In the genomic region with DNA sequence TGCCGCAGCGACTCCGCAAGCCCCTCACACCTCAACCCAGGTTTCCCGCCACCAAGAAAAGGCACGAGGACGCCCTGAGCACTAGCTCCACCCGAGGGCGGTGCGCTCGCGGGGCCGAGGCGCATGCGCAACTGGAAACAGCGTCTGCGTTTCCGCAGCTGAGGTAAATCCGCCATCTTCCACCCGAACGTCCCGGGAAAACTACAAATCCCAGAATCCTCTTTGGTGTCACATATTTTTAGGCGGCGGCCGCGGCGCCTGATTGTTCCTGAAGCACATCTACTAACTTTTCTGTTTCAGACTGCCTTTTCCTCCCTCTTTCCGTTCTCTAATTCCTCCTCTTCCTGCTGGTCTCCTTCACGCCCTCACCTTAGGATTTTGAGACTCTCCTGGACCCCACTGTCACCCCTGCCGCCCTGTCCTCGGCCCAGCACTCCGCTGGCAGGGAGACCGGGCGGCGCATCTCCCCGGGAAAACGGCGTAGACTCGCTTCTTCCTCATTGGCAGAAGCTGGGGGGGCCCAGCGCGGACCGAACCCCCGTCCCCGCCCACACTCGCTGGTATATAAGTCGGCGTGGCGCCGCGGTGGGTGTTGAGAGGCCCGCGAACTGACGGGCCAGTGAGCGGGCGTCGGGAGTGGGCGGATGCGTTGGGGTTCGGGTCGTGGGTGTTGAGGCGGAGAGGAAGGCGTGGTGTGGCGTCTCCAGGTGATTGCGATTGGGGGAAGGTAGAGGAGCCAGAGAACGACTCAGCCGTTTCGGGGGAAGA, we compare ENCODE assay signal across 8 cellular contexts. TPM values are rescaled to one million over a fixed set of nuclear protein-coding genes. Genes with fewer than 3 reads are reported as not detected.
DNase-seq lines count a peak whose midpoint lies in the region; ATAC-seq and TF ChIP-seq lines count a peak whose summit lies in the region.

TSS of gene ZCWPW1 (minus strand) at position 505 of the 768 bp plus-strand sequence. CDS start 8,054 bp downstream, outside the sequence.

- H3K36me3 ChIP-seq in PC-9 (ENCODE audit: low read depth) (0 out of 2 replicates have a peak, but pooled peaks cover 13% of the 10 kb centered on the region), esophagus (ENCODE audit: control insufficient read depth in 2 of 2, insufficient read depth in 2 of 2, low read length in 1 of 2) (peaks cover 0 to 7% of the 10 kb centered on the region in 2 donors), mucosa of rectum (ENCODE audit: control insufficient read depth in 2 of 2, insufficient read depth in 2 of 2, low read length in 2 of 2) (peaks cover 14 to 23% of the 10 kb centered on the region in 2 donors)

- no peaks in the 10 kb centered on the region; the same call in 1 of the 2 replicates for H4K20me1 ChIP-seq in PC-9 (ENCODE audit: insufficient read depth)

- peak within 1 kb of the TSS; percentile 80 for H3K4me2 ChIP-seq in PC-9

- intact Hi-C loops in PC-9 (cut with micrococcal nuclease; ENCODE audit: unreplicated experiment) = loop anchor here (1.0 to 2.0 kb wide), 2 partner anchors 182 to 438 kb away; partner anchors contain the start of gene TRIP6

- H3K27me3 ChIP-seq in PC-9 (ENCODE audit: insufficient read depth, low read depth) (no peaks in the 10 kb centered on the region), esophagus (ENCODE audit: control insufficient read depth in 1 of 2, insufficient read depth in 2 of 2, low read length in 2 of 2) (no peaks in the 10 kb centered on the region), mucosa of rectum (ENCODE audit: control insufficient read depth in 2 of 2, insufficient read depth in 2 of 2, low read length in 2 of 2) (no peaks in the 10 kb centered on the region)

- H3K9ac ChIP-seq in mucosa of rectum (ENCODE audit: low read depth in 1 of 2, low read length in 2 of 2) = peak within 1 kb of the TSS; percentile 95 to 100

- TF ChIP-seq CTCF in PC-9 (conservative IDR thresholded peaks at IDR 0.05) = no peak; the same call in 1 of the 2 replicates

- H3K79me2 ChIP-seq in PC-9 (ENCODE audit: low read depth) = peaks cover 37% of the 10 kb centered on the region

- CTCF ChIA-PET in PC-9 (lab: Charles Lee) = interaction anchor here (0.7 to 0.8 kb wide), 2 partner anchors 36 to 184 kb away, joined by 3 to 5 read pairs; partner anchors contain the start of gene MOSPD3

- H3K4me1 Mint-ChIP-seq in activated T-cell treated with anti-CD3 and anti-CD28 coated beads, Interleukin-2, amount 50 U/mL, for 4 hours (ENCODE audit: low read depth) = peaks cover 29% of the 10 kb centered on the region

- no peaks in the 10 kb centered on the region for H3K9me3 Mint-ChIP-seq in activated T-cell treated with anti-CD3 and anti-CD28 coated beads, Interleukin-2, amount 50 U/mL, for 4 hours

- peak within 1 kb of the TSS; percentile 79 for H2AFZ ChIP-seq in PC-9

- H3F3A ChIP-seq in PC-9 (ENCODE audit: insufficient read depth, low read depth) = peaks cover 32% of the 10 kb centered on the region; the same call in 1 of the 2 replicates

- DNase-seq in DMS114 treated with DMSO at 0.1 percent for 48 hours (lab: John Stamatoyannopoulos, UW; ENCODE audit: unreplicated experiment) = peak; percentile 95
- peak; percentile 96 for DNase-seq in Jurkat, Clone E6-1 (ENCODE audit: low read depth, low spot score)
- peak; percentile 88 to 98 for DNase-seq in PC-9
- peak; percentile 98 for DNase-seq in activated T-cell treated with anti-CD3 and anti-CD28 coated beads, Interleukin-2, amount 50 U/mL, for 4 hours
- peak; percentile 93 to 94 for DNase-seq in stimulated activated CD8-positive, alpha-beta memory T cell treated with anti-CD3 and anti-CD28 coated beads, Interleukin-4, amount 100 ng/mL, for 4 hours (ENCODE audit: low read depth in 2 of 2, low spot score in 1 of 2)

- H3K9me2 ChIP-seq in PC-9 (ENCODE audit: insufficient read depth) = no peaks in the 10 kb centered on the region

- 1% methylated on average over 64 to 66 of the region's 66 CpGs for WGBS in esophagus, 2 donors

- BruUV-seq in PC-9 (replicated peaks; lab: Mats Ljungman, UMichigan) = TSS peak; percentile 64

- H3K4me3 Mint-ChIP-seq in activated T-cell treated with anti-CD3 and anti-CD28 coated beads, Interleukin-2, amount 50 U/mL, for 4 hours = peak within 1 kb of the TSS; percentile 86

- peak within 1 kb of the TSS; percentile 93 for H3K27ac ChIP-seq in PC-9
- H3K27ac ChIP-seq in esophagus (ENCODE audit: low read depth in 2 of 2, low read length in 1 of 2) = peak within 1 kb of the TSS; percentile 95 to 100
- peak within 1 kb of the TSS; percentile 100 for H3K27ac ChIP-seq in mucosa of rectum (ENCODE audit: low read depth in 2 of 2, low read length in 2 of 2)

- H3K27me3 Mint-ChIP-seq in activated T-cell treated with anti-CD3 and anti-CD28 coated beads, Interleukin-2, amount 50 U/mL, for 4 hours (ENCODE audit: low read depth) = no peaks in the 10 kb centered on the region

- H3K4me3 ChIP-seq in Jurkat, Clone E6-1 (ENCODE audit: low read length) = peak within 1 kb of the TSS; percentile 69
- peak within 1 kb of the TSS; percentile 66 for H3K4me3 ChIP-seq in PC-9
- H3K4me3 ChIP-seq in esophagus (ENCODE audit: low read depth in 1 of 2, low read length in 2 of 2) = peak within 1 kb of the TSS; percentile 84 to 90
- H3K4me3 ChIP-seq in mucosa of rectum (ENCODE audit: low read length in 2 of 2) = peak within 1 kb of the TSS; percentile 93 to 96

- no peaks in the 10 kb centered on the region for H3K9me3 ChIP-seq in PC-9 (ENCODE audit: insufficient read depth, low read depth)
- no peaks in the 10 kb centered on the region for H3K9me3 ChIP-seq in esophagus (ENCODE audit: control insufficient read depth in 2 of 2, insufficient read depth in 1 of 2, low read depth in 1 of 2, low read length in 1 of 2)
- no peaks in the 10 kb centered on the region for H3K9me3 ChIP-seq in mucosa of rectum (ENCODE audit: control insufficient read depth in 2 of 2, low read length in 2 of 2)

- peaks cover 30% of the 10 kb centered on the region for H3K4me1 ChIP-seq in PC-9 (replicated peaks; ENCODE audit: insufficient read depth)
- peaks cover 11 to 18% of the 10 kb centered on the region in 2 donors for H3K4me1 ChIP-seq in esophagus (ENCODE audit: control insufficient read depth in 2 of 2, insufficient read depth in 2 of 2, low read length in 1 of 2)
- H3K4me1 ChIP-seq in mucosa of rectum (ENCODE audit: control insufficient read depth in 2 of 2, insufficient read depth in 2 of 2, low read length in 2 of 2) = peaks cover 6 to 25% of the 10 kb centered on the region in 2 donors

- POLR2A ChIA-PET in PC-9 (lab: Charles Lee; ENCODE audit: unreplicated experiment) = interaction anchor here (0.5 to 1.8 kb wide), 26 partner anchors 8 to 796 kb away, joined by 3 to 22 read pairs (median 6); partner anchors contain the start of genes AP4M1, FBXO24, GAL3ST4 and LRCH4

- H3K36me3 Mint-ChIP-seq in activated T-cell treated with anti-CD3 and anti-CD28 coated beads, Interleukin-2, amount 50 U/mL, for 4 hours (ENCODE audit: insufficient read depth) = peaks cover 15% of the 10 kb centered on the region

- ATAC-seq in GM21619 (IDR thresholded peaks at IDR 0.05; ENCODE audit: unreplicated experiment) = peak; percentile 37
- peak; percentile 53 to 54 for ATAC-seq in activated T-cell treated with anti-CD3 and anti-CD28 coated beads, Interleukin-2, amount 50 U/mL, for 4 hours

RNA-seq across cellular contexts. Expression of gene ZCWPW1, which starts in this region (rescaled TPM):
- 6.2 TPM for polyA plus RNA-seq in Jurkat, Clone E6-1 (2012; ENCODE audit: insufficient read depth, insufficient read length)
- total RNA-seq in PC-9 (2021) = 7.4 TPM in 2 replicates
- 1 to 10 TPM; 4.2 to 5.1 (median 4.8) TPM for total RNA-seq in activated T-cell treated with anti-CD3 and anti-CD28 coated beads, Interleukin-2, amount 50 U/mL, for 4 hours
- 1 to 10 TPM; 2.2 to 2.8 TPM for polyA plus RNA-seq in esophagus

Comparison
In these comparisons a context has a peak if more than half of its experiments do, and no peak if none do; other contexts are left out.
1. Peak in every context shown above with its lines: DNase-seq, ATAC-seq, H3K4me3 ChIP-seq and H3K27ac ChIP-seq.